In the genomic region with DNA sequence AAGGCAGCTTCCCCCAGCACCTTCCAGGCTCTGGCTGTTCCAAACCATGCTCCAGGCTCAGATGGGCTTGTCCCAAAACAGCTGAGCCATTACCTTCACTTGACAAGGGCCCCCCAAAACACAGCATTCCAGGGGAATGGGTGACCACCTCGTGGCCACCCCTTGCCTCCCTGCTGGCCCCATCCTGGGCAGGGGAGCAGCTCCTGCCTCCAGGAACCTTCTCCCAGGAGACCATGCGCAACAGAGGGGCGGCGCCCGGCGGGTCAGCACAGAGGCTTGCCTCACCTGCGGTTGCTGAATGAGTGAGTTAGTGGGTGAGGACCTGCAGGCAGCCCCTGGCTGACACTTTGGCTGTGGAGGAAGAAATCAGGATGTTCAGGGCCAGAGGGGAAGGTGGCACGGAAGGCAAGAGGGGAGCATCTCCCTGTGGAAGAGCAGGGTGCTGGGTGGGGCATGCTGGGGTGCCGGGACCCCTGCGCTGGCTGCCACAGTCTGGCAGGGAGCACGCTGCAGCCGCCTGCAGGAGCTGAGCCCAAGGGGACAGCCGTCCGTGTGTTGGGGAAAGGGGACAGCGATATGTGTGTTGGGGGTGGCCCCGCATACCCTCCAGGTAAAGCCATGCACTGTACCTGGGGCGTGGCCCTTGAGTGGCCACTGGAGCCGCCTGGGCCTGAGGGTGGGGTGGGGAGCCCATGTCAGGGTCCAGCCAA, we compare ENCODE assay signal across 11 cellular contexts. TPM values are rescaled to one million over a fixed set of nuclear protein-coding genes. Genes with fewer than 3 reads are reported as not detected.
A peak's percentile ranks its signal among the peaks of the same experiment; 100 is the strongest.
DNase-seq lines count a peak whose midpoint lies in the region; ATAC-seq and TF ChIP-seq lines count a peak whose summit lies in the region.
"Had no signal": no experiment of that assay in that cellular context is flagged by ENCODE, and none has a peak within 500 bp of the region (broad histone marks: within the 10 kb centered on the region; RNA-seq: fewer than 3 reads in every experiment).

No MANE protein-coding gene starts in this region.

- H3K27ac ChIP-seq in BLaER1 treated with 17β-estradiol and CSF1 and Interleukin-3, amounts not matched to agents 10 nM and 100 nM, result no peak overlapping the region
- no peak overlapping the region for H3K27ac ChIP-seq in CD8-positive, alpha-beta T cell (ENCODE audit: low read depth, low read length)
- H3K27ac ChIP-seq in caudate nucleus (ENCODE audit: low read depth, low read length), result peak overlapping the region; percentile 82

- H3K4me1 Mint-ChIP-seq in CD8-positive, alpha-beta T cell (ENCODE audit: low read depth), result peaks cover 37% of the 10 kb centered on the region

- H3K27me3 ChIP-seq in BLaER1 treated with 17β-estradiol and CSF1 and Interleukin-3, amounts not matched to agents 10 nM and 100 nM, result peaks cover 0 to 15% (median 0%) of the 10 kb centered on the region in 11 experiments; a peak in 6 of 22 replicates
- no peaks in the 10 kb centered on the region for H3K27me3 ChIP-seq in CD8-positive, alpha-beta T cell (ENCODE audit: insufficient read depth, low read length)
- H3K27me3 ChIP-seq in mucosa of stomach (ENCODE audit: control insufficient read depth, insufficient read depth, low read length) (peaks cover 4% of the 10 kb centered on the region), MG63 (no peaks in the 10 kb centered on the region)

- POLR2A ChIA-PET in CD8-positive, alpha-beta T cell (lab: Charles Lee), result no interaction called here

- no peak for ATAC-seq in CD8-positive, alpha-beta T cell

- peaks cover 0 to 23% (median 3%) of the 10 kb centered on the region in 11 experiments; a peak in 5 of 22 replicates for H4K20me1 ChIP-seq in BLaER1 treated with 17β-estradiol and CSF1 and Interleukin-3, amounts not matched to agents 10 nM and 100 nM

- H3K36me3 ChIP-seq in BLaER1 treated with 17β-estradiol and CSF1 and Interleukin-3, amounts not matched to agents 10 nM and 100 nM, result no peaks in the 10 kb centered on the region
- H3K36me3 ChIP-seq in CD8-positive, alpha-beta T cell (ENCODE audit: insufficient read depth, low read length), result no peaks in the 10 kb centered on the region
- H3K36me3 ChIP-seq in mucosa of stomach (ENCODE audit: control insufficient read depth, insufficient read depth, low read length) (no peaks in the 10 kb centered on the region), MG63 (no peaks in the 10 kb centered on the region)

- no peaks in the 10 kb centered on the region for H3K9me3 ChIP-seq in BLaER1 treated with 17β-estradiol and CSF1 and Interleukin-3, amounts not matched to agents 10 nM and 100 nM (replicated peaks in 1 of 11)
- H3K9me3 ChIP-seq in CD8-positive, alpha-beta T cell (ENCODE audit: low read length), result no peaks in the 10 kb centered on the region
- no peaks in the 10 kb centered on the region for H3K9me3 ChIP-seq in mucosa of stomach (ENCODE audit: control insufficient read depth, low read length)
- H3K9me3 ChIP-seq in MG63, result no peaks in the 10 kb centered on the region

- CTCF ChIA-PET in CD8-positive, alpha-beta T cell (lab: Charles Lee), result interaction anchor here (0.6 to 3.3 kb wide), 5 partner anchors 8 to 64 kb away, joined by 3 to 13 read pairs (median 4); no protein-coding TSS in a partner anchor

- no peaks in the 10 kb centered on the region for H3K27me3 Mint-ChIP-seq in CD8-positive, alpha-beta T cell (ENCODE audit: low read depth)
- H3K27me3 Mint-ChIP-seq: stimulated activated naive CD8-positive, alpha-beta T cell treated with anti-CD3 and anti-CD28 coated beads, Interleukin-15, amount 100 ng/mL, for 72 hours had no signal

- peaks cover 37 to 70% (median 66%) of the 10 kb centered on the region in 10 experiments for H3K4me1 ChIP-seq in BLaER1 treated with 17β-estradiol and CSF1 and Interleukin-3, amounts not matched to agents 10 nM and 100 nM
- peaks cover 47% of the 10 kb centered on the region for H3K4me1 ChIP-seq in CD8-positive, alpha-beta T cell (ENCODE audit: insufficient read depth, low read length)
- H3K4me1 ChIP-seq in mucosa of stomach (ENCODE audit: control insufficient read depth, insufficient read depth, low read length), result peaks cover 83% of the 10 kb centered on the region

- H3K27ac Mint-ChIP-seq in CD8-positive, alpha-beta T cell, result peak overlapping the region; percentile 87

- no peaks in the 10 kb centered on the region for H3K36me3 Mint-ChIP-seq in CD8-positive, alpha-beta T cell

- intact Hi-C loops in CD8-positive, alpha-beta T cell (cut with DNase I, micrococcal nuclease), result loop anchor here (2.0 to 10.0 kb wide), 5 partner anchors 55 to 549 kb away; a partner anchor contains a TSS

- no peaks in the 10 kb centered on the region for H3K9me3 Mint-ChIP-seq in CD8-positive, alpha-beta T cell
- H3K9me3 Mint-ChIP-seq: H9; stimulated activated naive CD8-positive, alpha-beta T cell treated with anti-CD3 and anti-CD28 coated beads, Interleukin-15, amount 100 ng/mL, for 72 hours had no signal

- TF ChIP-seq CTCF in CD8-positive, alpha-beta T cell (IDR thresholded peaks at IDR 0.05), result no peak

- peak in 1 of 7 experiments; percentile 8 for DNase-seq in CD8-positive, alpha-beta T cell
- no peak for DNase-seq in caudate nucleus (lab: John Stamatoyannopoulos, UW)
- no peak for DNase-seq in occipital lobe (lab: John Stamatoyannopoulos, UW)
- no peak for DNase-seq in MG63
- no peak for DNase-seq in DMS79 treated with DMSO at 0.1 percent for 48 hours (lab: John Stamatoyannopoulos, UW)
- DNase-seq: H9, islet precursor cell, NCI-H2227 treated with DMSO at 0.1 percent for 48 hours had no signal

- peak overlapping the region in 10 of 11 experiments; percentile 21 to 87 (median 76); a peak in 12 of 22 replicates for H3K4me2 ChIP-seq in BLaER1 treated with 17β-estradiol and CSF1 and Interleukin-3, amounts not matched to agents 10 nM and 100 nM

- H3K9ac ChIP-seq in BLaER1 treated with 17β-estradiol and CSF1 and Interleukin-3, amounts not matched to agents 10 nM and 100 nM, result no peak overlapping the region
- H3K9ac ChIP-seq in mucosa of stomach (ENCODE audit: low read length), result peak overlapping the region; percentile 48

- no peak overlapping the region for H3K4me3 ChIP-seq in BLaER1 treated with 17β-estradiol and CSF1 and Interleukin-3, amounts not matched to agents 10 nM and 100 nM
- no peak overlapping the region for H3K4me3 ChIP-seq in CD8-positive, alpha-beta T cell (ENCODE audit: low read depth, low read length)
- H3K4me3 ChIP-seq in mucosa of stomach (ENCODE audit: low read length) (no peak overlapping the region), MG63 (no peak overlapping the region)

- no peak overlapping the region for H3K4me3 Mint-ChIP-seq in CD8-positive, alpha-beta T cell
- H3K4me3 Mint-ChIP-seq: H9 had no signal

RNA-seq across cellular contexts. Expression of a gene that starts 54.7 kb away (rescaled TPM):
- total RNA-seq in CD8-positive, alpha-beta T cell, result 10 to 100 TPM; 25.6 to 27.1 TPM
- 5.6 TPM for total RNA-seq in occipital lobe
- total RNA-seq in MG63 (2014; rRNA removed; shearing (Covaris generic); ENCODE audit: low replicate concordance), result 20.1 and 25.2 TPM in 2 replicates
